ENCODE assay signal across 1 cellular context in the genomic region with DNA sequence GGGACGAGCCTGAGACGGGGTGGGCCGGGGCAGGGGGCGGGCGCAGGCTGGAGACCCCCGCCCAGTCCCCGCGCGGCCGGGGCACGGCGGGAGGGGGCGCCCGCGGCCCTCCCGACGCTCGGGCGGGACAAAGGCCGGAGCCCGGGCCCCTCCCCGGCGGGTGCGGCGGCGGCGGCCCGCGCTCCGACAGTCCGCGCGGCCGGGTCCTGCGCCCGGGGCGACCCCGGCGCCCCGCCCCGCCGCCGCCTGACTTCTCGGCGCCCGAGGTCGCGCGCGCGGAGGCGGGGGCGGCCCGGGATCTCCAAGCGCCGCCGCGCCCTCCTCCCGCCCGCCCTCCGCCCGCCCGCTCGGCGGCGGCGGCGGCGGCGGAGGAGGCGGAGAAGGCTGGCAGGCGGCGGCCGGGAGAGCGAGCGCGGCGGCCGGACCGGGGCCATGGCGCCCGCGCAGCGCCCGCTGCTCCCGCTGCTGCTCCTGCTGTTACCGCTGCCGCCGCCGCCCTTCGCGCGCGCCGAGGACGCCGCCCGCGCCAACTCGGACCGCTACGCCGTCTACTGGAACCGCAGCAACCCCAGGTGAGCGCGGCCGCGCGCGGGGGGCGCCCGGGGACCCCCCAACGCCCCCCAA.
TF ChIP-seq lines count a peak whose summit lies in the region.

A gene (plus strand): TSS at position 137 of the 624 bp plus-strand sequence. CDS start 296 bp downstream, at position 433.

TF ChIP-seq in liver, 16 proteins besides CTCF, POLR2A, EP300 and RAD21 (continued from another document):
- TF ChIP-seq FOXA2 (IDR thresholded peaks at IDR 0.05) (no peak), NR2F2 (IDR thresholded peaks at IDR 0.05) (no peak), EGR1 (IDR thresholded peaks at IDR 0.05; ENCODE audit: low read depth in 2 of 2) (no peak), HNF4A (conservative IDR thresholded peaks at IDR 0.05) (no peak), TAF1 (conservative IDR thresholded peaks at IDR 0.05) (no peak), SP1 (IDR thresholded peaks at IDR 0.05) (no peak)
- TF ChIP-seq, protein P1, sequence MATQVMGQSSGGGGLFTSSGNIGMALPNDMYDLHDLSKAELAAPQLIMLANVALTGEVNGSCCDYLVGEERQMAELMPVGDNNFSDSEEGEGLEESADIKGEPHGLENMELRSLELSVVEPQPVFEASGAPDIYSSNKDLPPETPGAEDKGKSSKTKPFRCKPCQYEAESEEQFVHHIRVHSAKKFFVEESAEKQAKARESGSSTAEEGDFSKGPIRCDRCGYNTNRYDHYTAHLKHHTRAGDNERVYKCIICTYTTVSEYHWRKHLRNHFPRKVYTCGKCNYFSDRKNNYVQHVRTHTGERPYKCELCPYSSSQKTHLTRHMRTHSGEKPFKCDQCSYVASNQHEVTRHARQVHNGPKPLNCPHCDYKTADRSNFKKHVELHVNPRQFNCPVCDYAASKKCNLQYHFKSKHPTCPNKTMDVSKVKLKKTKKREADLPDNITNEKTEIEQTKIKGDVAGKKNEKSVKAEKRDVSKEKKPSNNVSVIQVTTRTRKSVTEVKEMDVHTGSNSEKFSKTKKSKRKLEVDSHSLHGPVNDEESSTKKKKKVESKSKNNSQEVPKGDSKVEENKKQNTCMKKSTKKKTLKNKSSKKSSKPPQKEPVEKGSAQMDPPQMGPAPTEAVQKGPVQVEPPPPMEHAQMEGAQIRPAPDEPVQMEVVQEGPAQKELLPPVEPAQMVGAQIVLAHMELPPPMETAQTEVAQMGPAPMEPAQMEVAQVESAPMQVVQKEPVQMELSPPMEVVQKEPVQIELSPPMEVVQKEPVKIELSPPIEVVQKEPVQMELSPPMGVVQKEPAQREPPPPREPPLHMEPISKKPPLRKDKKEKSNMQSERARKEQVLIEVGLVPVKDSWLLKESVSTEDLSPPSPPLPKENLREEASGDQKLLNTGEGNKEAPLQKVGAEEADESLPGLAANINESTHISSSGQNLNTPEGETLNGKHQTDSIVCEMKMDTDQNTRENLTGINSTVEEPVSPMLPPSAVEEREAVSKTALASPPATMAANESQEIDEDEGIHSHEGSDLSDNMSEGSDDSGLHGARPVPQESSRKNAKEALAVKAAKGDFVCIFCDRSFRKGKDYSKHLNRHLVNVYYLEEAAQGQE (IDR thresholded peaks at IDR 0.05) = no peak
- TF ChIP-seq, protein P2, sequence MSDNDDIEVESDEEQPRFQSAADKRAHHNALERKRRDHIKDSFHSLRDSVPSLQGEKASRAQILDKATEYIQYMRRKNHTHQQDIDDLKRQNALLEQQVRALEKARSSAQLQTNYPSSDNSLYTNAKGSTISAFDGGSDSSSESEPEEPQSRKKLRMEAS (IDR thresholded peaks at IDR 0.05) = no peak
